2 cellular contexts compared by ENCODE assay signal in the genomic region with DNA sequence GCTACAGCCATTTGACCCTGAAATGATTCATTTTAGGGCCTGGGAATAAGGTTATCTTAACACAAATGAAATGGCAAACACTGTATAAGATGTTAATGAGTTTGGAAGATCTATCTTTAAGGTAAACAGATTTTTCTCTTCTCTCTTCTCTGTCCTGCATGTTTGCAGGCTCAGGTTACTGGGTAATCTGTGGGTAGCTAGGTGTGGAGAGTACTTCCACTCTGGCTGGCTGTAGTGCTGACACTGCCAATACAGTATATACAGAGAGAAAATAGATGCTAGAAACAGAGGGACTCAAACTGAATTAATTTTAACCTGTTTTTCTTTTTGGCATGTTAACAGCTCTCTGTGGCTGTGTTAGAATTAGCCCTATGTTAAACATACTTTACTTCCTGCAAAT.
TF ChIP-seq lines count a peak whose summit lies in the region.

No MANE protein-coding gene starts in this region.

TF ChIP-seq in SK-N-SH treated with all-trans-retinoic acid at 6 μM for 48 hours, 23 proteins besides CTCF, POLR2A, EP300 and RAD21 (continued from another document):
- TF ChIP-seq, protein P1, sequence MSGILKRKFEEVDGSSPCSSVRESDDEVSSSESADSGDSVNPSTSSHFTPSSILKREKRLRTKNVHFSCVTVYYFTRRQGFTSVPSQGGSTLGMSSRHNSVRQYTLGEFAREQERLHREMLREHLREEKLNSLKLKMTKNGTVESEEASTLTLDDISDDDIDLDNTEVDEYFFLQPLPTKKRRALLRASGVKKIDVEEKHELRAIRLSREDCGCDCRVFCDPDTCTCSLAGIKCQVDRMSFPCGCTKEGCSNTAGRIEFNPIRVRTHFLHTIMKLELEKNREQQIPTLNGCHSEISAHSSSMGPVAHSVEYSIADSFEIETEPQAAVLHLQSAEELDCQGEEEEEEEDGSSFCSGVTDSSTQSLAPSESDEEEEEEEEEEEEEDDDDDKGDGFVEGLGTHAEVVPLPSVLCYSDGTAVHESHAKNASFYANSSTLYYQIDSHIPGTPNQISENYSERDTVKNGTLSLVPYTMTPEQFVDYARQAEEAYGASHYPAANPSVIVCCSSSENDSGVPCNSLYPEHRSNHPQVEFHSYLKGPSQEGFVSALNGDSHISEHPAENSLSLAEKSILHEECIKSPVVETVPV (CRISPR knock-in tag; IDR thresholded peaks at IDR 0.05): no peak
- TF ChIP-seq, protein P2, sequence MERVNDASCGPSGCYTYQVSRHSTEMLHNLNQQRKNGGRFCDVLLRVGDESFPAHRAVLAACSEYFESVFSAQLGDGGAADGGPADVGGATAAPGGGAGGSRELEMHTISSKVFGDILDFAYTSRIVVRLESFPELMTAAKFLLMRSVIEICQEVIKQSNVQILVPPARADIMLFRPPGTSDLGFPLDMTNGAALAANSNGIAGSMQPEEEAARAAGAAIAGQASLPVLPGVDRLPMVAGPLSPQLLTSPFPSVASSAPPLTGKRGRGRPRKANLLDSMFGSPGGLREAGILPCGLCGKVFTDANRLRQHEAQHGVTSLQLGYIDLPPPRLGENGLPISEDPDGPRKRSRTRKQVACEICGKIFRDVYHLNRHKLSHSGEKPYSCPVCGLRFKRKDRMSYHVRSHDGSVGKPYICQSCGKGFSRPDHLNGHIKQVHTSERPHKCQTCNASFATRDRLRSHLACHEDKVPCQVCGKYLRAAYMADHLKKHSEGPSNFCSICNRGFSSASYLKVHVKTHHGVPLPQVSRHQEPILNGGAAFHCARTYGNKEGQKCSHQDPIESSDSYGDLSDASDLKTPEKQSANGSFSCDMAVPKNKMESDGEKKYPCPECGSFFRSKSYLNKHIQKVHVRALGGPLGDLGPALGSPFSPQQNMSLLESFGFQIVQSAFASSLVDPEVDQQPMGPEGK (CRISPR knock-in tag; IDR thresholded peaks at IDR 0.05; ENCODE audit: borderline replicate concordance): no peak

TF ChIP-seq in SK-N-SH, 30 proteins besides CTCF, POLR2A, EP300 and RAD21 (continued from another document):
- TF ChIP-seq, protein P3, sequence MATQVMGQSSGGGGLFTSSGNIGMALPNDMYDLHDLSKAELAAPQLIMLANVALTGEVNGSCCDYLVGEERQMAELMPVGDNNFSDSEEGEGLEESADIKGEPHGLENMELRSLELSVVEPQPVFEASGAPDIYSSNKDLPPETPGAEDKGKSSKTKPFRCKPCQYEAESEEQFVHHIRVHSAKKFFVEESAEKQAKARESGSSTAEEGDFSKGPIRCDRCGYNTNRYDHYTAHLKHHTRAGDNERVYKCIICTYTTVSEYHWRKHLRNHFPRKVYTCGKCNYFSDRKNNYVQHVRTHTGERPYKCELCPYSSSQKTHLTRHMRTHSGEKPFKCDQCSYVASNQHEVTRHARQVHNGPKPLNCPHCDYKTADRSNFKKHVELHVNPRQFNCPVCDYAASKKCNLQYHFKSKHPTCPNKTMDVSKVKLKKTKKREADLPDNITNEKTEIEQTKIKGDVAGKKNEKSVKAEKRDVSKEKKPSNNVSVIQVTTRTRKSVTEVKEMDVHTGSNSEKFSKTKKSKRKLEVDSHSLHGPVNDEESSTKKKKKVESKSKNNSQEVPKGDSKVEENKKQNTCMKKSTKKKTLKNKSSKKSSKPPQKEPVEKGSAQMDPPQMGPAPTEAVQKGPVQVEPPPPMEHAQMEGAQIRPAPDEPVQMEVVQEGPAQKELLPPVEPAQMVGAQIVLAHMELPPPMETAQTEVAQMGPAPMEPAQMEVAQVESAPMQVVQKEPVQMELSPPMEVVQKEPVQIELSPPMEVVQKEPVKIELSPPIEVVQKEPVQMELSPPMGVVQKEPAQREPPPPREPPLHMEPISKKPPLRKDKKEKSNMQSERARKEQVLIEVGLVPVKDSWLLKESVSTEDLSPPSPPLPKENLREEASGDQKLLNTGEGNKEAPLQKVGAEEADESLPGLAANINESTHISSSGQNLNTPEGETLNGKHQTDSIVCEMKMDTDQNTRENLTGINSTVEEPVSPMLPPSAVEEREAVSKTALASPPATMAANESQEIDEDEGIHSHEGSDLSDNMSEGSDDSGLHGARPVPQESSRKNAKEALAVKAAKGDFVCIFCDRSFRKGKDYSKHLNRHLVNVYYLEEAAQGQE (IDR thresholded peaks at IDR 0.05; ENCODE audit: low read depth, low read length): no peak
- TF ChIP-seq NRF1 (IDR thresholded peaks at IDR 0.05; ENCODE audit: low read depth, low read length) (no peak), FOSL2 (IDR thresholded peaks at IDR 0.05; ENCODE audit: borderline replicate concordance, low read depth) (no peak), YY1 (IDR thresholded peaks at IDR 0.05; ENCODE audit: low read depth) (no peak), RXRA (IDR thresholded peaks at IDR 0.05; ENCODE audit: borderline replicate concordance, low read depth) (no peak), RFX5 (IDR thresholded peaks at IDR 0.05; ENCODE audit: low read length) (no peak), FOXJ3 (CRISPR knock-in tag; IDR thresholded peaks at IDR 0.05) (no peak), MEF2A (IDR thresholded peaks at IDR 0.05; ENCODE audit: borderline replicate concordance, low read depth) (no peak), NFIC (IDR thresholded peaks at IDR 0.05; ENCODE audit: borderline replicate concordance) (no peak)
TF ChIP-seq in SK-N-SH: peak in this region for 0.
